In the genomic region with DNA sequence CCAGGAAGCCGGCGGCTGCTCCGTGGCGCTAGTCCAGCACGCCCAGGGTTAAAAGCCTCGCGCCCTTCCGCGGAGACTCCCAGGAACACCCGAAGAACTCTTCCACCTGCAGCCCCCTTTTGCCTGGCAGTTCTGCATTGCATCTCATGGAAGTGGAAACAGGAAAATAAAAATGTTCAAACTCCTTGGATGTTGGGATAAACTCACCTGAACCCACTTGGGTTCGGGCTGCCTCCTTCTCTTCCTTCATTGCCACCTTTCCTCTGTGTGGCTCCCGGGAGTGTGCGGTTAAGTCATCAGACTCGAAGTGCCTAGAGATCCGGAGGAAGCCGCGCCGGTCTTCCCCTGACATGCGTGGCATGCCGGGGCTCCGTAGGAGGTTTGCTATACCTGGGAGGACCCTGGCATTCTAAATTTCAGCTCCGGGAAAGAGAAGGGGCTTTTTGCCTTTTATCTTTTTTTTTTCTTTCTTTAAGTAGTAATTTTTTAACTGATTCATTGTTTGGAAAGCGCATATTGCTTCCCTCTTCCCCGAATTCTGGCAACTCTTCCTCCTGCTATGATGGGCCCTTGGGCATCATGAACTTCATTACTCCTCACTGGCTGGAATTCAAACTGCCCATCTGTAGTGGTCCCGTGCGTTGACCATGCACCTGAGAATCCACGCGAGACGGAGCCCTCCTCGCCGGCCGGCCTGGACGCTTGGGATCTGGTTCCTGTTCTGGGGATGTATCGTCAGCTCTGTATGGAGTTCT, we compare ENCODE assay signal across 7 cellular contexts.
A peak's percentile ranks its signal among the peaks of the same experiment; 100 is the strongest.
DNase-seq lines count a peak whose midpoint lies in the region; TF ChIP-seq lines count a peak whose summit lies in the region.

No MANE protein-coding gene starts in this region.

- no peaks in the 10 kb centered on the region for H3K4me1 Mint-ChIP-seq in immature natural killer cell

- peak overlapping the region; percentile 58 for H3K4me3 ChIP-seq in astrocyte of the cerebellum (ENCODE audit: low read depth, low read length)
- H3K4me3 ChIP-seq in stomach: peak overlapping the region; percentile 59 to 62 (median 60)

- H3K9me3 Mint-ChIP-seq in immature natural killer cell: peaks cover 5 to 42% (median 14%) of the 10 kb centered on the region in 6 donors

- H3K4me3 Mint-ChIP-seq in immature natural killer cell: no peak overlapping the region

- TF ChIP-seq EP300 in stomach (IDR thresholded peaks at IDR 0.05): no peak

- no peaks in the 10 kb centered on the region for H3K36me3 ChIP-seq in stomach

- 1 to 4% (median 2%) methylated on average over 34 of the region's 34 CpGs for WGBS in stomach, 5 donors

- peaks cover 0 to 6% (median 5%) of the 10 kb centered on the region in 3 donors for H3K36me3 Mint-ChIP-seq in immature natural killer cell

- peaks cover 0 to 51% (median 19%) of the 10 kb centered on the region in 3 donors for H3K27me3 ChIP-seq in stomach

- H3K27me3 Mint-ChIP-seq in immature natural killer cell (ENCODE audit: low read depth in 3 of 3): peaks cover 3 to 10% (median 8%) of the 10 kb centered on the region in 3 donors

- no peak for TF ChIP-seq CTCF in astrocyte of the cerebellum (IDR thresholded peaks at IDR 0.05; ENCODE audit: low read depth, low read length, missing control alignments)
- TF ChIP-seq CTCF in stomach (IDR thresholded peaks at IDR 0.05): no peak

- H3K4me1 ChIP-seq in stomach: peaks cover 16 to 35% (median 29%) of the 10 kb centered on the region in 4 donors

- intact Hi-C loops in stomach (cut with DNase I; ENCODE audit: low total_unique reads): no loop called here

- in situ Hi-C loops in astrocyte of the cerebellum (cut with HindIII; ENCODE audit: low sequenced_read_pairs): no loop called here

- peak overlapping the region in 3 of 5 donors; percentile 36 to 68 (median 62) for H3K27ac ChIP-seq in stomach

- no peaks in the 10 kb centered on the region for H3K9me3 ChIP-seq in stomach

- peak; percentile 27 for DNase-seq in HT1080 (ENCODE audit: low read depth)
- no peak for DNase-seq in astrocyte of the cerebellum (ENCODE audit: low read depth)
- DNase-seq in iPS-NIHi7 (ENCODE audit: extremely low spot score): peak; percentile 12
- DNase-seq in stomach: peak; percentile 25
- no peak for DNase-seq in SKM-1 treated with dmso at 0.1 percent for 144 hours (lab: John Stamatoyannopoulos, UW; ENCODE audit: unreplicated experiment)
- DNase-seq in immature natural killer cell: no peak
- DNase-seq in activated CD4-positive, alpha-beta T cell treated with anti-CD3 and anti-CD28 coated beads, Interleukin-2, amount 50 U/mL, for 48 hours: no peak

- no peak for TF ChIP-seq POLR2A in stomach (IDR thresholded peaks at IDR 0.05)

- H3K27ac Mint-ChIP-seq in immature natural killer cell: no peak overlapping the region

Comparison
In these comparisons a context has a peak if more than half of its experiments do, and no peak if none do; other contexts are left out.
1. DNase-seq: peak in HT1080 (single experiment), iPS-NIHi7 (single experiment) and stomach (single experiment); none in astrocyte of the cerebellum (single experiment), SKM-1 treated with dmso at 0.1 percent for 144 hours (single experiment), immature natural killer cell (0 of 3) and activated CD4-positive, alpha-beta T cell treated with anti-CD3 and anti-CD28 coated beads, Interleukin-2, amount 50 U/mL, for 48 hours (0 of 2).